Comparison of ENCODE assay signal across 8 cellular contexts in the genomic region with DNA sequence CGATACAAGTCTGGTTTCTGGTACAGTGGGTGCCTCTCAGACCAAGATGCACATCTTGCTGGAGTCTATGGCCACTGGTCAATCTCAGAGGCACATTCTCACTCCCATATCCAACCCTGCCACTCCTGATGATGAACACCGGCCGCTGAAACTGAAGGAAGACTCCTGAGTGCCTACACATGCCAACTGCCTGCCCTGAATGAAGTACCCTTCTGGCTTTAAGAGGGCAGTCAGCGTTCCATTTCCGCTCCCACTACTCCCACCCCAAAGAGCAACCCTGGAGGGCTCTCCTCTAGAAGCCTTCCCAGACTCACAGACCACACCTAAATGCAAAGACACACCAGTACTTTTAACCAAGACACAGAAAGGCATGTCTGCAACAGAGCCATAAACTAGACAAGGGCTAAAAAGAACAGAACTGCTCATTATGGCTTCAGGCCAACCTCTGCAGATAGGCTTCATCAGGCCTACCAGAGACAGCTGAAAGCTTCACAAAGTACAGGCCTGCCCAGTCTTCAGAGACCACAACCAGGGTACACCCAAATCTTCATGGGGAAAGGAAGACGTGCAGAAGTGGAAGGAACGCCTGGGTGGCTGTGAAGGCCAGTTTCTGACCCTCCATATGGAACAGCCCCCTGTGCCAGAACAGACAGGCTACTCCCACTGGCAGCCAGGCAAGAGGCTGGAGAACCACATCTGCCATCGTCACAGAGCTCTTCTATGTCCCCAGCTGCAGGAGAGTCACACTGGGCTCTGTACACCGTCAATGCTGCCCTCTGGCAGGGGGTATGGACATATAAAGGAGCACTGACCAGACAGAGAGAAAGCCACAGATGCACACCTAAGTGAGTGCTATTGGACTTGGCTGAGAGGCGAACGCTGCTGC. TPM values are rescaled to one million over a fixed set of nuclear protein-coding genes. Genes with fewer than 3 reads are reported as not detected.
A peak's percentile ranks its signal among the peaks of the same experiment; 100 is the strongest.
DNase-seq lines count a peak whose midpoint lies in the region; ATAC-seq lines count a peak whose summit lies in the region.

No MANE protein-coding gene starts in this region.

- H3K4me1 Mint-ChIP-seq in CD8-positive, alpha-beta memory T cell, result peaks cover 79 to 98% (median 94%) of the 10 kb centered on the region in 3 donors
- H3K4me1 Mint-ChIP-seq in T-cell, result peaks cover 86 to 95% (median 88%) of the 10 kb centered on the region in 3 donors

- DNase-seq in CD8-positive, alpha-beta memory T cell, result no peak
- DNase-seq in caudate nucleus (lab: John Stamatoyannopoulos, UW), result peak in 48 of 61 donors; percentile 16 to 88 (median 62)
- DNase-seq in left lobe of liver (ENCODE audit: low spot score), result peak; percentile 35
- peak; percentile 84 for DNase-seq in putamen (ENCODE audit: low spot score)
- no peak for DNase-seq in T-cell
- no peak for DNase-seq in OCI-M2 (lab: John Stamatoyannopoulos, UW; ENCODE audit: unreplicated experiment)
- no peak for DNase-seq in foreskin melanocyte

- POLR2A ChIA-PET in CD8-positive, alpha-beta memory T cell (lab: Charles Lee), result no interaction called here
- POLR2A ChIA-PET in T-cell (lab: Charles Lee), result no interaction called here

- no peak overlapping the region for H3K27ac ChIP-seq in CD8-positive, alpha-beta memory T cell (ENCODE audit: low read depth, low read length)
- H3K27ac ChIP-seq in caudate nucleus (ENCODE audit: low read depth, low read length), result peak overlapping the region; percentile 83

- peak; percentile 8 for ATAC-seq in left lobe of liver
- ATAC-seq in T-cell (replicated peaks in 1 of 4), result no peak
- ATAC-seq in HG03175 (IDR thresholded peaks at IDR 0.05; ENCODE audit: unreplicated experiment), result no peak

- no peaks in the 10 kb centered on the region for H3K9me3 ChIP-seq in CD8-positive, alpha-beta memory T cell (ENCODE audit: low read length)

- H3K27me3 Mint-ChIP-seq in CD8-positive, alpha-beta memory T cell, result no peaks in the 10 kb centered on the region
- H3K27me3 Mint-ChIP-seq in T-cell, result no peaks in the 10 kb centered on the region

- H3K36me3 Mint-ChIP-seq in CD8-positive, alpha-beta memory T cell, result peaks cover 0 to 49% (median 6%) of the 10 kb centered on the region in 3 donors
- H3K36me3 Mint-ChIP-seq in T-cell, result peaks cover 18% of the 10 kb centered on the region

- H3K27ac Mint-ChIP-seq in CD8-positive, alpha-beta memory T cell, result peak overlapping the region; percentile 5 to 91 (median 64)
- no peak overlapping the region for H3K27ac Mint-ChIP-seq in T-cell

- peaks cover 68% of the 10 kb centered on the region for H3K4me1 ChIP-seq in CD8-positive, alpha-beta memory T cell (ENCODE audit: insufficient read depth, low read length)

- CTCF ChIA-PET in CD8-positive, alpha-beta memory T cell (lab: Charles Lee), result interaction anchor here (2.0 kb wide), 1 partner anchor 11 kb away, joined by 6 read pairs; no protein-coding TSS in a partner anchor
- CTCF ChIA-PET in T-cell (lab: Charles Lee), result no interaction called here

- H3K4me3 ChIP-seq in CD8-positive, alpha-beta memory T cell (ENCODE audit: low read length), result no peak overlapping the region

- no peaks in the 10 kb centered on the region for H3K9me3 Mint-ChIP-seq in CD8-positive, alpha-beta memory T cell
- no peaks in the 10 kb centered on the region for H3K9me3 Mint-ChIP-seq in T-cell

- peaks cover 10% of the 10 kb centered on the region for H3K36me3 ChIP-seq in CD8-positive, alpha-beta memory T cell (ENCODE audit: insufficient read depth, low read length)

- H3K27me3 ChIP-seq in CD8-positive, alpha-beta memory T cell (ENCODE audit: insufficient read depth, low read length, poor library complexity, severe bottlenecking), result no peaks in the 10 kb centered on the region

- peak overlapping the region in 3 of 7 donors; percentile 1 to 37 (median 19) for H3K4me3 Mint-ChIP-seq in CD8-positive, alpha-beta memory T cell
- no peak overlapping the region for H3K4me3 Mint-ChIP-seq in T-cell

RNA-seq across cellular contexts. Expression of a gene that starts 14.2 kb away (rescaled TPM):
- total RNA-seq in CD8-positive, alpha-beta memory T cell, result 100 to 1,000 TPM; 233 to 237 TPM
- polyA plus RNA-seq in CD8-positive, alpha-beta memory T cell, result 94.6 TPM
- total RNA-seq in left lobe of liver (41.5 TPM), T-cell (100 to 1,000 TPM in 4 of 5 donors, 10 to 100 TPM in 1; 93.2 to 123 (median 116) TPM)

Comparison
In these comparisons a context has a peak if more than half of its experiments do, and no peak if none do; other contexts are left out.
1. DNase-seq: peak in caudate nucleus (48 of 61), left lobe of liver (single experiment) and putamen (single experiment); none in CD8-positive, alpha-beta memory T cell (0 of 5), T-cell (0 of 34), OCI-M2 (single experiment) and foreskin melanocyte (single experiment).
2. H3K27ac Mint-ChIP-seq: peak in CD8-positive, alpha-beta memory T cell (8 of 8); none in T-cell (0 of 2).